Comparison of ENCODE assay signal across 12 cellular contexts in genomic region chr5:90849939-90850338, GRCh38.
DNase-seq lines count a peak whose midpoint lies in the region; ATAC-seq and TF ChIP-seq lines count a peak whose summit lies in the region.
"Had no signal": no experiment of that assay in that cellular context is flagged by ENCODE, and none has a peak within 500 bp of the region (broad histone marks: within the 10 kb centered on the region; RNA-seq: fewer than 3 reads in every experiment).

No MANE protein-coding gene starts in this region.

- no peak overlapping the region for H3K23ac ChIP-seq in mesendoderm (ENCODE audit: low read length)

- H3K27me3 ChIP-seq in HCT116 (ENCODE audit: insufficient read depth, low read length) (no peaks in the 10 kb centered on the region), RWPE2 (ENCODE audit: insufficient read depth, poor library complexity, severe bottlenecking) (no peaks in the 10 kb centered on the region), mesendoderm (ENCODE audit: insufficient read depth, low read length, poor library complexity) (no peaks in the 10 kb centered on the region)
- H3K27me3 ChIP-seq: BLaER1 had no signal

- H3K56ac ChIP-seq in mesendoderm (ENCODE audit: low read length): no peak overlapping the region

- H3K79me2 ChIP-seq in HCT116 (ENCODE audit: insufficient read depth, low read length) (no peaks in the 10 kb centered on the region), mesendoderm (ENCODE audit: control insufficient read depth, insufficient read depth, low read length) (no peaks in the 10 kb centered on the region)

- H3K4me3 ChIP-seq in HCT116 (replicated peaks in 1 of 2; ENCODE audit: low read depth in 1 of 2, low read length in 2 of 2): no peak overlapping the region
- no peak overlapping the region for H3K4me3 ChIP-seq in RWPE2 (ENCODE audit: severe bottlenecking)
- no peak overlapping the region for H3K4me3 ChIP-seq in mesendoderm (ENCODE audit: low read length)
- H3K4me3 ChIP-seq: BLaER1, GM12878 had no signal

- RAD21 ChIA-PET in HCT116 (lab: Charles Lee; ENCODE audit: low non-redundant PET in 1 of 2, low total read pairs in 2 of 2, uncharacterized antibody in 2 of 2, unreplicated experiment in 2 of 2): no interaction called here

- H3K9ac ChIP-seq in HCT116 (ENCODE audit: low read length) (no peak overlapping the region), mesendoderm (ENCODE audit: low read length) (no peak overlapping the region)
- H3K9ac ChIP-seq: BLaER1 had no signal

- ATAC-seq in HCT116: peak; percentile 77
- 0 out of 3 replicates have a peak, but pooled peaks have one; percentile 31 for ATAC-seq in RWPE2 (ENCODE audit: low read depth)
- no peak for ATAC-seq in HG02588 (IDR thresholded peaks at IDR 0.05; ENCODE audit: unreplicated experiment)
- ATAC-seq: GM12878 had no signal

- no peak for TF ChIP-seq POLR2A in HCT116 (IDR thresholded peaks at IDR 0.05; ENCODE audit: borderline replicate concordance, extremely low read depth, insufficient read depth, insufficient read length)

- no peaks in the 10 kb centered on the region for H3K4me1 Mint-ChIP-seq in chondrocyte (ENCODE audit: low read depth)
- H3K4me1 Mint-ChIP-seq: CD4-positive, CD25-positive, alpha-beta regulatory T cell had no signal

- H3K9me3 Mint-ChIP-seq in chondrocyte (ENCODE audit: low read depth): peaks cover 4% of the 10 kb centered on the region

- H3K36me3 ChIP-seq in HCT116 (ENCODE audit: control insufficient read depth in 1 of 2, insufficient read depth in 2 of 2, low read length in 2 of 2) (no peaks in the 10 kb centered on the region), RWPE2 (ENCODE audit: low read depth) (no peaks in the 10 kb centered on the region), mesendoderm (ENCODE audit: control insufficient read depth, insufficient read depth, low read length) (no peaks in the 10 kb centered on the region)
- H3K36me3 ChIP-seq: BLaER1 had no signal

- no peak overlapping the region for H3K4ac ChIP-seq in mesendoderm (ENCODE audit: low read depth, low read length)

- H3K27me3 Mint-ChIP-seq in chondrocyte (ENCODE audit: low read depth): no peaks in the 10 kb centered on the region
- H3K27me3 Mint-ChIP-seq: CD4-positive, CD25-positive, alpha-beta regulatory T cell had no signal

- H2AFZ ChIP-seq in HCT116 (ENCODE audit: low read depth, low read length, poor library complexity, severe bottlenecking): no peak overlapping the region

- no peaks in the 10 kb centered on the region for H4K20me1 ChIP-seq in HCT116 (ENCODE audit: insufficient read depth)
- H4K20me1 ChIP-seq: BLaER1 had no signal

- no peak overlapping the region for H3K27ac Mint-ChIP-seq in chondrocyte (ENCODE audit: unreplicated experiment)
- H3K27ac Mint-ChIP-seq: CD4-positive, CD25-positive, alpha-beta regulatory T cell had no signal

- intact Hi-C loops in HCT116 (cut with micrococcal nuclease): no loop called here

- H3K79me1 ChIP-seq in mesendoderm (ENCODE audit: low read length): no peaks in the 10 kb centered on the region

- no TSS peak for BruUV-seq in HCT116 (replicated peaks; lab: Mats Ljungman, UMichigan)

- H3K36me3 Mint-ChIP-seq in chondrocyte (ENCODE audit: low read depth): no peaks in the 10 kb centered on the region
- H3K36me3 Mint-ChIP-seq: CD4-positive, CD25-positive, alpha-beta regulatory T cell had no signal

- H3K27ac ChIP-seq in HCT116 (ENCODE audit: low read depth, low read length) (no peak overlapping the region), RWPE2 (ENCODE audit: poor library complexity, severe bottlenecking) (no peak overlapping the region), mesendoderm (ENCODE audit: low read depth, low read length) (no peak overlapping the region)
- H3K27ac ChIP-seq: BLaER1 had no signal

- H3K9me2 ChIP-seq in HCT116 (ENCODE audit: insufficient read depth): no peaks in the 10 kb centered on the region

- H3K4me2 ChIP-seq in HCT116 (ENCODE audit: low read length): no peak overlapping the region
- H3K4me2 ChIP-seq in mesendoderm (ENCODE audit: low read length): no peak overlapping the region
- H3K4me2 ChIP-seq: BLaER1 had no signal

- no peak overlapping the region for H2BK120ac ChIP-seq in mesendoderm (ENCODE audit: low read depth, low read length)

- no peak overlapping the region for H3K4me3 Mint-ChIP-seq in chondrocyte (ENCODE audit: unreplicated experiment)
- H3K4me3 Mint-ChIP-seq: CD4-positive, CD25-positive, alpha-beta regulatory T cell had no signal

- H3K9me3 ChIP-seq in HCT116 (ENCODE audit: control insufficient read depth in 1 of 2, insufficient read depth in 1 of 2, low read depth in 1 of 2, low read length in 2 of 2) (no peaks in the 10 kb centered on the region), RWPE2 (ENCODE audit: severe bottlenecking) (no peaks in the 10 kb centered on the region)

- no peak overlapping the region for H4K5ac ChIP-seq in mesendoderm (ENCODE audit: low read length)

- H3K4me1 ChIP-seq in HCT116 (ENCODE audit: control insufficient read depth in 1 of 2, insufficient read depth in 2 of 2, low read length in 2 of 2) (no peaks in the 10 kb centered on the region), RWPE2 (ENCODE audit: insufficient read depth, poor library complexity, severe bottlenecking) (no peaks in the 10 kb centered on the region), mesendoderm (ENCODE audit: control insufficient read depth, low read depth, low read length) (no peaks in the 10 kb centered on the region)
- H3K4me1 ChIP-seq: BLaER1 had no signal

- no peak overlapping the region for H3K18ac ChIP-seq in mesendoderm (ENCODE audit: low read length)

- H2BK15ac ChIP-seq in mesendoderm (replicated peaks; ENCODE audit: low read depth): no peak overlapping the region

- H2AK5ac ChIP-seq in mesendoderm (ENCODE audit: low read length): no peak overlapping the region

- no peak overlapping the region for H4K8ac ChIP-seq in mesendoderm (ENCODE audit: low read depth, low read length)

- CTCF ChIA-PET in HCT116 (lab: Charles Lee): no interaction called here

- POLR2A ChIA-PET in HCT116 (lab: Charles Lee): no interaction called here

- TF ChIP-seq CTCF in HCT116 (IDR thresholded peaks at IDR 0.05 in 2 of 3, conservative IDR thresholded peaks at IDR 0.05 in 1 of 3; ENCODE audit: borderline replicate concordance in 1 of 3, insufficient read depth in 1 of 3, low read depth in 2 of 3, low read length in 2 of 3) (peak; percentile 13 to 21 (median 21); a peak in 1 of 6 replicates), RWPE2 (IDR thresholded peaks at IDR 0.05; ENCODE audit: poor library complexity, severe bottlenecking) (no peak), chondrocyte (IDR thresholded peaks at IDR 0.05) (no peak)

- no peak for TF ChIP-seq RAD21 in HCT116 (IDR thresholded peaks at IDR 0.05; ENCODE audit: low read depth)

- no peak for DNase-seq in HCT116 (ENCODE audit: low read depth, low spot score)
- no peak for DNase-seq in RWPE2 (ENCODE audit: low spot score)
- peak; percentile 14 for DNase-seq in mesendoderm
- DNase-seq in NCI-H774 (lab: John Stamatoyannopoulos, UW): no peak
- DNase-seq in chondrocyte (ENCODE audit: low spot score): no peak
- DNase-seq: AML-193; Calu3; CD4-positive, CD25-positive, alpha-beta regulatory T cell; DMS79 had no signal

- H2BK5ac ChIP-seq in mesendoderm (ENCODE audit: low read length): no peak overlapping the region

TF ChIP-seq in HCT116, 20 proteins besides CTCF, POLR2A, EP300 and RAD21:
- TF ChIP-seq FOSL1 (IDR thresholded peaks at IDR 0.05; ENCODE audit: low read depth) (no peak), POLR2AphosphoS5 (IDR thresholded peaks at IDR 0.05; ENCODE audit: low read depth, low read length) (no peak), EZH2phosphoT487 (IDR thresholded peaks at IDR 0.05; ENCODE audit: borderline replicate concordance) (no peak), CEBPB (IDR thresholded peaks at IDR 0.05; ENCODE audit: low read depth) (no peak), TCF7L2 (IDR thresholded peaks at IDR 0.05; ENCODE audit: borderline replicate concordance, extremely low read depth, insufficient read depth, insufficient read length) (no peak), CBX3 (IDR thresholded peaks at IDR 0.05; ENCODE audit: low read depth) (no peak)

Comparison
In these comparisons a context has a peak if more than half of its experiments do, and no peak if none do; other contexts are left out.
1. CTCF ChIP-seq: peak in HCT116 (3 of 3); none in RWPE2 (single experiment) and chondrocyte (single experiment).